In the genomic region with DNA sequence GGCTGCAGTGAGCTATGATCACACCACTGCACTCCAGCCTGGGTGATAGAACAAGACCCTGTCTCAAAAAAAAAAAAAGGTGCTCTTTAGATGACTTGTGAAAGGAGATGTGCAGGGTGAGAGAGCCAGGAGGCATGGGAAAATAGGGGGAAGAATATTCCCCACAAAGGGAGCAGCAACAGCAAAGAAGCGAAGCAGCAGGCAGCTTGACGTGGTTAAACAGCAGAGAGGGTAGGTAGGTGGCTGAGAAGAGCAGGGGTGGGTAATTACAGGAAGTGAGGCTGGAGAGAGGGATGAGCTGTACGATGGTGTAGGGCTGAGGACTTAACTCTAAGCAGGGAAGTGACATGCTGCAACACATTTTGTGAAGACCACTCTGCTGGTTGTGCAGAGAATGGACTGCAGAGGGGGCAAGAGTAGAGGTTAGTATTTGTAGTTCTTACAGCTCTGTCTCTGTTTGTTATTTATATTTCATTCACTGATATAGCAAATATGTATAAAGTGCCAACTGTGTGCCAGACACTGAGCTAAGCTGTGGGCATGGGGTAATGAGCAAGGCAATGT, we compare ENCODE assay signal across 8 cellular contexts. TPM values are rescaled to one million over a fixed set of nuclear protein-coding genes. Genes with fewer than 3 reads are reported as not detected.
A peak's percentile ranks its signal among the peaks of the same experiment; 100 is the strongest.
DNase-seq lines count a peak whose midpoint lies in the region; ATAC-seq and TF ChIP-seq lines count a peak whose summit lies in the region.

No MANE protein-coding gene starts in this region.

- peak overlapping the region; percentile 61 for H3K4me2 ChIP-seq in fibroblast of lung (ENCODE audit: extremely low read depth, insufficient read depth, low read length)

- peaks cover 17% of the 10 kb centered on the region for H3K4me1 ChIP-seq in CD8-positive, alpha-beta T cell (ENCODE audit: insufficient read depth, low read length)
- H3K4me1 ChIP-seq in fibroblast of lung (ENCODE audit: control insufficient read depth, extremely low read depth, insufficient read depth, low read length): peaks cover 16% of the 10 kb centered on the region
- H3K4me1 ChIP-seq in esophagus squamous epithelium: peaks cover 13 to 29% (median 16%) of the 10 kb centered on the region in 3 donors

- H2AFZ ChIP-seq in fibroblast of lung (ENCODE audit: low read length): no peak overlapping the region

- CTCF ChIA-PET in CD8-positive, alpha-beta T cell (lab: Charles Lee): interaction anchor here (0.7 to 5.5 kb wide), 11 partner anchors 10 to 287 kb away, joined by 3 to 52 read pairs (median 3); partner anchors contain the start of genes CNEP1R1 and TENT4B

- H3K4me1 Mint-ChIP-seq in CD8-positive, alpha-beta T cell (ENCODE audit: low read depth): peaks cover 52% of the 10 kb centered on the region
- H3K4me1 Mint-ChIP-seq in activated CD4-positive, alpha-beta T cell treated with anti-CD3 and anti-CD28 coated beads, Interleukin-2, amount 10 ng/mL, durations not matched to agents 24 days and 14 days: peaks cover 33% of the 10 kb centered on the region

- WGBS in esophagus squamous epithelium, 2 donors: 38 to 45% methylated on average over 3 of the region's 3 CpGs

- peaks cover 1% of the 10 kb centered on the region for H3K36me3 ChIP-seq in CD8-positive, alpha-beta T cell (ENCODE audit: insufficient read depth, low read length)
- H3K36me3 ChIP-seq in fibroblast of lung (ENCODE audit: control insufficient read depth, insufficient read depth, low read length): no peaks in the 10 kb centered on the region
- peaks cover 0 to 30% (median 4%) of the 10 kb centered on the region in 3 donors for H3K36me3 ChIP-seq in esophagus squamous epithelium

- peak overlapping the region; percentile 78 for H3K27ac Mint-ChIP-seq in CD8-positive, alpha-beta T cell
- peak overlapping the region; percentile 83 for H3K27ac Mint-ChIP-seq in activated CD4-positive, alpha-beta T cell treated with anti-CD3 and anti-CD28 coated beads, Interleukin-2, amount 10 ng/mL, durations not matched to agents 24 days and 14 days

- TF ChIP-seq CTCF in CD8-positive, alpha-beta T cell (IDR thresholded peaks at IDR 0.05): peak; percentile 54
- TF ChIP-seq CTCF in fibroblast of lung (conservative IDR thresholded peaks at IDR 0.05 in 1 of 2, IDR thresholded peaks at IDR 0.05 in 1 of 2; ENCODE audit: low read depth in 1 of 2, low read length in 2 of 2) (peak; percentile 57 to 70), esophagus squamous epithelium (IDR thresholded peaks at IDR 0.05) (peak in 2 of 6 experiments; percentile 10 to 25)

- TF ChIP-seq POLR2A in esophagus squamous epithelium (IDR thresholded peaks at IDR 0.05): no peak

- POLR2A ChIA-PET in CD8-positive, alpha-beta T cell (lab: Charles Lee): interaction anchor here (0.5 to 0.6 kb wide), 3 partner anchors 40 to 298 kb away, joined by 3 to 5 read pairs (median 3); no protein-coding TSS in a partner anchor

- no peaks in the 10 kb centered on the region for H3K27me3 Mint-ChIP-seq in CD8-positive, alpha-beta T cell (ENCODE audit: low read depth)
- H3K27me3 Mint-ChIP-seq in activated CD4-positive, alpha-beta T cell treated with anti-CD3 and anti-CD28 coated beads, Interleukin-2, amount 10 ng/mL, durations not matched to agents 24 days and 14 days: no peaks in the 10 kb centered on the region

- no peaks in the 10 kb centered on the region for H3K27me3 ChIP-seq in CD8-positive, alpha-beta T cell (ENCODE audit: insufficient read depth, low read length)
- H3K27me3 ChIP-seq in fibroblast of lung (ENCODE audit: control insufficient read depth, insufficient read depth, low read length) (no peaks in the 10 kb centered on the region), esophagus squamous epithelium (no peaks in the 10 kb centered on the region)

- peaks cover 36% of the 10 kb centered on the region for H3K36me3 Mint-ChIP-seq in CD8-positive, alpha-beta T cell
- H3K36me3 Mint-ChIP-seq in activated CD4-positive, alpha-beta T cell treated with anti-CD3 and anti-CD28 coated beads, Interleukin-2, amount 10 ng/mL, durations not matched to agents 24 days and 14 days (ENCODE audit: low read depth): peaks cover 34% of the 10 kb centered on the region

- peaks cover 33% of the 10 kb centered on the region for H3K79me2 ChIP-seq in fibroblast of lung (ENCODE audit: control insufficient read depth, insufficient read depth, low read length)

- H3K4me3 ChIP-seq in CD8-positive, alpha-beta T cell (ENCODE audit: low read depth, low read length): no peak overlapping the region
- H3K4me3 ChIP-seq in fibroblast of lung (replicated peaks in 1 of 4; ENCODE audit: control extremely low read depth in 1 of 4, insufficient read depth in 1 of 4, low read depth in 3 of 4, low read length in 4 of 4) (peak overlapping the region; percentile 35 to 99 (median 90)), esophagus squamous epithelium (peak overlapping the region in 1 of 4 donors; percentile 17)

- ATAC-seq in CD8-positive, alpha-beta T cell: peak; percentile 43
- ATAC-seq in left ventricle myocardium superior: no peak

- no peak overlapping the region for H3K27ac ChIP-seq in CD8-positive, alpha-beta T cell (ENCODE audit: low read depth, low read length)
- H3K27ac ChIP-seq in fibroblast of lung (ENCODE audit: insufficient read depth, low read length) (peak overlapping the region; percentile 96), esophagus squamous epithelium (no peak overlapping the region)

- no peak overlapping the region for H3K9ac ChIP-seq in fibroblast of lung (ENCODE audit: insufficient read depth, low read length)

- no peaks in the 10 kb centered on the region for H4K20me1 ChIP-seq in fibroblast of lung (ENCODE audit: control insufficient read depth, extremely low read depth, insufficient read depth, low read length)

- intact Hi-C loops in CD8-positive, alpha-beta T cell (cut with DNase I, micrococcal nuclease): loop anchor here (1.0 to 10.0 kb wide), 12 partner anchors 43 to 737 kb away; partner anchors contain the start of genes CYLD (in 2 of the 2), ADCY7 (in 1 of the 2), BRD7 (in 1 of the 2) and CNEP1R1 (in 1 of the 2)
- intact Hi-C loops in activated CD4-positive, alpha-beta T cell treated with anti-CD3 and anti-CD28 coated beads, Interleukin-2, amount 10 ng/mL, durations not matched to agents 24 days and 14 days (cut with micrococcal nuclease): loop anchor here (1.0 to 5.0 kb wide), 2 partner anchors 143 to 210 kb away; partner anchors contain the start of gene ZNF423
- intact Hi-C loops in esophagus squamous epithelium (cut with DNase I): no loop called here
- intact Hi-C loops in left ventricle myocardium superior (cut with micrococcal nuclease): no loop called here

- DNase-seq in CD8-positive, alpha-beta T cell: peak in 4 of 7 experiments; percentile 31 to 55 (median 43)
- DNase-seq in GM19238 (ENCODE audit: insufficient read length, low spot score): peak; percentile 16
- DNase-seq in NAMALWA (ENCODE audit: low spot score): peak; percentile 82
- peak; percentile 81 for DNase-seq in activated CD4-positive, alpha-beta T cell treated with anti-CD3 and anti-CD28 coated beads, Interleukin-2, amount 10 ng/mL, durations not matched to agents 24 days and 14 days
- DNase-seq in fibroblast of lung (ENCODE audit: low read depth in 2 of 2): peak; percentile 56 to 69
- peak; percentile 31 for DNase-seq in putamen (ENCODE audit: low spot score)
- no peak for DNase-seq in esophagus squamous epithelium (lab: John Stamatoyannopoulos, UW)
- no peak for DNase-seq in left ventricle myocardium superior

- H3K9me3 Mint-ChIP-seq in CD8-positive, alpha-beta T cell: no peaks in the 10 kb centered on the region
- H3K9me3 Mint-ChIP-seq in activated CD4-positive, alpha-beta T cell treated with anti-CD3 and anti-CD28 coated beads, Interleukin-2, amount 10 ng/mL, durations not matched to agents 24 days and 14 days: no peaks in the 10 kb centered on the region

- peak overlapping the region; percentile 93 for H3K4me3 Mint-ChIP-seq in CD8-positive, alpha-beta T cell
- H3K4me3 Mint-ChIP-seq in activated CD4-positive, alpha-beta T cell treated with anti-CD3 and anti-CD28 coated beads, Interleukin-2, amount 10 ng/mL, durations not matched to agents 24 days and 14 days: peak overlapping the region; percentile 84

- H3K9me3 ChIP-seq in CD8-positive, alpha-beta T cell (ENCODE audit: low read length): no peaks in the 10 kb centered on the region
- H3K9me3 ChIP-seq in fibroblast of lung (ENCODE audit: control insufficient read depth, insufficient read depth, low read depth, low read length) (no peaks in the 10 kb centered on the region), esophagus squamous epithelium (no peaks in the 10 kb centered on the region)

RNA-seq across cellular contexts. Expression of gene HEATR3, which starts 1.6 kb away (rescaled TPM):
- total RNA-seq in CD8-positive, alpha-beta T cell: 10 to 100 TPM in 1 of 2 experiments, 1 to 10 TPM in 1; 9.3 to 11.4 TPM
- 28.5 and 29.2 TPM in 2 replicates for total RNA-seq in activated CD4-positive, alpha-beta T cell treated with anti-CD3 and anti-CD28 coated beads, Interleukin-2, amount 10 ng/mL, durations not matched to agents 24 days and 14 days
- total RNA-seq in fibroblast of lung: 23.9 and 26.7 TPM in 2 replicates
- polyA plus RNA-seq in fibroblast of lung: 14.7 and 15.0 TPM in 2 replicates
- polyA plus RNA-seq in fibroblast of lung (2012): 10.9 and 12.3 TPM in 2 replicates
- polyA minus RNA-seq in fibroblast of lung (ENCODE audit: low replicate concordance): 6.3 and 18.0 TPM in 2 replicates
- 10 to 100 TPM; 13.7 to 31.2 (median 16.4) TPM for total RNA-seq in esophagus squamous epithelium
- 9.6 TPM for total RNA-seq in left ventricle myocardium superior

RNA-seq across cellular contexts. Expression of gene CNEP1R1, which starts 42.3 kb away (rescaled TPM):
- 10 to 100 TPM; 37.6 to 41.0 TPM for total RNA-seq in CD8-positive, alpha-beta T cell
- 22.3 and 23.0 TPM in 2 replicates for total RNA-seq in activated CD4-positive, alpha-beta T cell treated with anti-CD3 and anti-CD28 coated beads, Interleukin-2, amount 10 ng/mL, durations not matched to agents 24 days and 14 days
- total RNA-seq in fibroblast of lung: 28.2 and 32.5 TPM in 2 replicates
- polyA plus RNA-seq in fibroblast of lung: 33.1 and 37.3 TPM in 2 replicates
- polyA plus RNA-seq in fibroblast of lung (2012): 16.2 and 19.2 TPM in 2 replicates
- 7.2 and 18.0 TPM in 2 replicates for polyA minus RNA-seq in fibroblast of lung (ENCODE audit: low replicate concordance)
- 10 to 100 TPM; 14.1 to 18.4 (median 14.9) TPM for total RNA-seq in esophagus squamous epithelium
- total RNA-seq in left ventricle myocardium superior: 16.9 TPM

Comparison
In these comparisons a context has a peak if more than half of its experiments do, and no peak if none do; other contexts are left out.
1. DNase-seq: peak in CD8-positive, alpha-beta T cell (4 of 7), GM19238 (single experiment), NAMALWA (single experiment), activated CD4-positive, alpha-beta T cell treated with anti-CD3 and anti-CD28 coated beads, Interleukin-2, amount 10 ng/mL, durations not matched to agents 24 days and 14 days (single experiment), fibroblast of lung (2 of 2) and putamen (single experiment); none in esophagus squamous epithelium (single experiment) and left ventricle myocardium superior (single experiment).
2. intact Hi-C loops: an anchor here in CD8-positive, alpha-beta T cell (1.0 to 10.0 kb wide) and activated CD4-positive, alpha-beta T cell treated with anti-CD3 and anti-CD28 coated beads, Interleukin-2, amount 10 ng/mL, durations not matched to agents 24 days and 14 days (1.0 to 5.0 kb wide); none called in esophagus squamous epithelium and left ventricle myocardium superior.